ENCODE assay signal across 12 cellular contexts in the genomic region with DNA sequence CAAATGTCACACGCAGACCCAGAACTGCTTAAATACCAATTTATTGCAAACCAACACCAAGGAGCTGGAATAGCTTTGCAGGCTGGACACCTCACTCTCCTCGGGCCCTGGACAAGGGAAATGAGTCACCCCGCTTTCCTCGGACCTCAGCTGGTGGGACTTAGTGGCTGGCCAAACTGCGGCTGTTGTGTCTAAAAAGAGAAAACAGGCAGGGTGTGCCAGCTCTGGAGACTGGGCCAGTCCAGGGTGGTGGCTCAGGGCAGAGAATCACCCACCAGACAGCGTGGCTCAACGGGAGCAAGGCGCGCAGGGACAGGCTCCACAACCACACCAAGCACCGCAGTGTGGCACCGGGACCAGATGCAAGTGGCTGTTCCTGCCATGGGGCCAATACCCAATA. TPM values are rescaled to one million over a fixed set of nuclear protein-coding genes. Genes with fewer than 3 reads are reported as not detected.
A peak's percentile ranks its signal among the peaks of the same experiment; 100 is the strongest.
DNase-seq lines count a peak whose midpoint lies in the region; ATAC-seq and TF ChIP-seq lines count a peak whose summit lies in the region.
"Had no signal": no experiment of that assay in that cellular context is flagged by ENCODE, and none has a peak within 500 bp of the region (broad histone marks: within the 10 kb centered on the region; RNA-seq: fewer than 3 reads in every experiment).

No MANE protein-coding gene starts in this region.

- H3K9me3 Mint-ChIP-seq in activated naive CD4-positive, alpha-beta T cell treated with anti-CD3 and anti-CD28 coated beads, Interleukin-2, amount 10 ng/mL, durations not matched to agents 7 days and 5 days = no peaks in the 10 kb centered on the region
- H3K9me3 Mint-ChIP-seq: activated T-cell treated with anti-CD3 and anti-CD28 coated beads, Interleukin-2, amount 50 U/mL, for 24 hours; T-helper 1 cell treated with Interleukin-12 subunit alpha and Interleukin-12 subunit beta and Interleukin-4 antibody, amounts not matched to agents 30 μg/mL and 1 μg/mL, for 36 hours had no signal

- no peak for TF ChIP-seq POLR2A in gastrocnemius medialis (IDR thresholded peaks at IDR 0.05)
- TF ChIP-seq POLR2A in esophagus squamous epithelium (IDR thresholded peaks at IDR 0.05) = no peak

- intact Hi-C loops in gastrocnemius medialis (cut with DNase I; ENCODE audit: low total_unique reads) (no loop called here), esophagus squamous epithelium (cut with DNase I) (no loop called here)

- H3K36me3 Mint-ChIP-seq in activated naive CD4-positive, alpha-beta T cell treated with anti-CD3 and anti-CD28 coated beads, Interleukin-2, amount 10 ng/mL, durations not matched to agents 7 days and 5 days = peaks cover 24% of the 10 kb centered on the region

- in situ Hi-C loops in gastrocnemius medialis (cut with MboI; ENCODE audit: low sequenced_read_pairs in 4 of 4) = no loop called here

- H3K27me3 Mint-ChIP-seq in activated naive CD4-positive, alpha-beta T cell treated with anti-CD3 and anti-CD28 coated beads, Interleukin-2, amount 10 ng/mL, durations not matched to agents 7 days and 5 days = no peaks in the 10 kb centered on the region
- H3K27me3 Mint-ChIP-seq: activated T-cell treated with anti-CD3 and anti-CD28 coated beads, Interleukin-2, amount 50 U/mL, for 24 hours had no signal

- H3K36me3 ChIP-seq in gastrocnemius medialis (peaks cover 0 to 9% of the 10 kb centered on the region in 2 donors), esophagus squamous epithelium (peaks cover 0 to 81% (median 10%) of the 10 kb centered on the region in 3 donors)

- no peak for TF ChIP-seq CTCF in foreskin fibroblast (IDR thresholded peaks at IDR 0.05; ENCODE audit: low read depth, low read length)
- no peak for TF ChIP-seq CTCF in gastrocnemius medialis (IDR thresholded peaks at IDR 0.05 in 4 of 5, conservative IDR thresholded peaks at IDR 0.05 in 1 of 5)
- TF ChIP-seq CTCF in esophagus squamous epithelium (IDR thresholded peaks at IDR 0.05) = no peak

- H3K9me3 ChIP-seq in gastrocnemius medialis = no peaks in the 10 kb centered on the region
- no peaks in the 10 kb centered on the region for H3K9me3 ChIP-seq in esophagus squamous epithelium

- peak overlapping the region in 3 of 4 donors; percentile 31 to 70 (median 55) for H3K27ac ChIP-seq in gastrocnemius medialis
- no peak overlapping the region for H3K27ac ChIP-seq in esophagus squamous epithelium

- H3K27me3 ChIP-seq in gastrocnemius medialis (no peaks in the 10 kb centered on the region), esophagus squamous epithelium (no peaks in the 10 kb centered on the region)

- H3K4me1 ChIP-seq in gastrocnemius medialis (peaks cover 23 to 45% of the 10 kb centered on the region in 2 donors), esophagus squamous epithelium (peaks cover 0 to 1% (median 0%) of the 10 kb centered on the region in 3 donors)

- no peaks in the 10 kb centered on the region for H3K4me1 Mint-ChIP-seq in activated naive CD4-positive, alpha-beta T cell treated with anti-CD3 and anti-CD28 coated beads, Interleukin-2, amount 10 ng/mL, durations not matched to agents 7 days and 5 days

- peak; percentile 35 to 55 for ATAC-seq in gastrocnemius medialis
- no peak for ATAC-seq in HG02610 (IDR thresholded peaks at IDR 0.05; ENCODE audit: unreplicated experiment)
- ATAC-seq in GM21447 (IDR thresholded peaks at IDR 0.05; ENCODE audit: unreplicated experiment) = no peak

- no peak overlapping the region for H3K4me3 Mint-ChIP-seq in activated naive CD4-positive, alpha-beta T cell treated with anti-CD3 and anti-CD28 coated beads, Interleukin-2, amount 10 ng/mL, durations not matched to agents 7 days and 5 days
- H3K4me3 Mint-ChIP-seq: activated T-cell treated with anti-CD3 and anti-CD28 coated beads, Interleukin-2, amount 50 U/mL, for 24 hours; T-helper 1 cell treated with Interleukin-12 subunit alpha and Interleukin-12 subunit beta and Interleukin-4 antibody, amounts not matched to agents 30 μg/mL and 1 μg/mL, for 36 hours had no signal

- no peak overlapping the region for H3K27ac Mint-ChIP-seq in activated naive CD4-positive, alpha-beta T cell treated with anti-CD3 and anti-CD28 coated beads, Interleukin-2, amount 10 ng/mL, durations not matched to agents 7 days and 5 days
- H3K27ac Mint-ChIP-seq: T-helper 1 cell treated with Interleukin-12 subunit alpha and Interleukin-12 subunit beta and Interleukin-4 antibody, amounts not matched to agents 30 μg/mL and 1 μg/mL, for 36 hours had no signal

- H3K4me3 ChIP-seq in foreskin fibroblast (ENCODE audit: low read depth in 1 of 2, low read length in 2 of 2) = no peak overlapping the region
- H3K4me3 ChIP-seq in gastrocnemius medialis = no peak overlapping the region
- no peak overlapping the region for H3K4me3 ChIP-seq in esophagus squamous epithelium

- CTCF ChIA-PET in activated naive CD4-positive, alpha-beta T cell treated with anti-CD3 and anti-CD28 coated beads, Interleukin-2, amount 10 ng/mL, durations not matched to agents 7 days and 5 days (lab: Charles Lee) = no interaction called here

- DNase-seq in GM03348 (ENCODE audit: low spot score) (peak; percentile 82), foreskin fibroblast (peak; percentile 83 to 89), gastrocnemius medialis (peak in 1 of 2 donors; percentile 55), esophagus squamous epithelium (lab: John Stamatoyannopoulos, UW) (no peak)
- DNase-seq in activated CD8-positive, alpha-beta memory T cell treated with anti-CD3 and anti-CD28 coated beads, Interleukin-2, amount 50 U/mL, for 48 hours = peak; percentile 39
- no peak for DNase-seq in activated naive CD4-positive, alpha-beta T cell treated with anti-CD3 and anti-CD28 coated beads, Interleukin-2, amount 10 ng/mL, durations not matched to agents 7 days and 5 days
- DNase-seq: activated T-cell treated with anti-CD3 and anti-CD28 coated beads, Interleukin-2, amount 50 U/mL, for 24 hours; effector memory CD4-positive, alpha-beta T cell; kidney glomerular epithelial cell had no signal

- 60% methylated on average over 9 of the region's 11 CpGs; no CpG with 5 or more reads in 1 of the 2 donors for WGBS in esophagus squamous epithelium, 2 donors

RNA-seq across cellular contexts. Expression of gene CAMK2B, which starts 58.2 kb away (rescaled TPM):
- 10 to 100 TPM; 35.3 to 64.8 (median 46.0) TPM for total RNA-seq in gastrocnemius medialis
- total RNA-seq in esophagus squamous epithelium = under 1 TPM; 0.26 to 0.95 (median 0.69) TPM

Comparison
In these comparisons a context has a peak if more than half of its experiments do, and no peak if none do; other contexts are left out.
1. DNase-seq: peak in GM03348 (single experiment), activated CD8-positive, alpha-beta memory T cell treated with anti-CD3 and anti-CD28 coated beads, Interleukin-2, amount 50 U/mL, for 48 hours (single experiment) and foreskin fibroblast (2 of 2); none in esophagus squamous epithelium (single experiment) and activated naive CD4-positive, alpha-beta T cell treated with anti-CD3 and anti-CD28 coated beads, Interleukin-2, amount 10 ng/mL, durations not matched to agents 7 days and 5 days (single experiment).
2. ATAC-seq: peak in gastrocnemius medialis (2 of 2); none in HG02610 (single experiment) and GM21447 (single experiment).
3. H3K27ac ChIP-seq: peak in gastrocnemius medialis (3 of 4); none in esophagus squamous epithelium (0 of 4).
4. RNA of gene CAMK2B, which starts 58.2 kb away (total RNA-seq): 35.3 to 64.8 TPM in gastrocnemius medialis; 0.26 to 0.95 TPM in esophagus squamous epithelium; every median in the first group is over 10 times any median in the second.